21 cellular contexts compared by ENCODE assay signal in the genomic region with DNA sequence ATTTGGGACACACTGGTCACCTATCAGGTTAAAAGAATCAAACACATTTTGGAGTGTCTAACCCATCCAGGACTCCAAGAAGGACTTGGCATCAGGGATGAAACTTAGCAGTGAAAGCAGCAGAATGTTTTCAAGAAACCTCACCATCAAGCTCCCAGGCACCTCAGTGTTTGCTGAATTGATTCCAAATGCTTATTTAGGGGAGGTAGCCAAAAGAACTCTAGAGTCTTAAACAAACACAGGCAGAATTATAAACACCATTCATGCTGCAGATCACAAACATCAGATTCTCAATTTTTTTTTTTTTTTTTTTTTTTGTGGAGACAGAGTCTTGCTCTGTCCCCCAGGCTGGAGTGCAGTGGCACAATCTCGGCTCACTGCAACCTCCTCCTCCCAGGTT.
DNase-seq lines count a peak whose midpoint lies in the region; TF ChIP-seq lines count a peak whose summit lies in the region.
"Had no signal": no experiment of that assay in that cellular context is flagged by ENCODE, and none has a peak within 500 bp of the region (broad histone marks: within the 10 kb centered on the region; RNA-seq: fewer than 3 reads in every experiment).

No MANE protein-coding gene starts in this region.

- intact Hi-C loops in esophagus muscularis mucosa (cut with DNase I) = no loop called here
- intact Hi-C loops in colonic mucosa (cut with DNase I) = no loop called here

- no peak for TF ChIP-seq CTCF in esophagus muscularis mucosa (IDR thresholded peaks at IDR 0.05)
- no peak for TF ChIP-seq CTCF in colonic mucosa (IDR thresholded peaks at IDR 0.05)

- H3K9me3 ChIP-seq in esophagus muscularis mucosa (no peaks in the 10 kb centered on the region), colonic mucosa (no peaks in the 10 kb centered on the region)
- H3K9me3 ChIP-seq: SK-N-SH had no signal

- TF ChIP-seq EP300 in esophagus muscularis mucosa (IDR thresholded peaks at IDR 0.05) = no peak

- H3K27ac ChIP-seq in esophagus muscularis mucosa (replicated peaks in 1 of 4) = no peak overlapping the region
- H3K27ac ChIP-seq in colonic mucosa = no peak overlapping the region

- DNase-seq in NCI-H1105 (lab: John Stamatoyannopoulos, UW) (peak; percentile 0), NCI-H1105 treated with DMSO at 0.1 percent for 48 hours (lab: John Stamatoyannopoulos, UW) (no peak), esophagus muscularis mucosa (ENCODE audit: extremely low spot score) (peak; percentile 85), medulla oblongata (ENCODE audit: extremely low spot score) (peak; percentile 5), cerebellar nuclear complex (lab: John Stamatoyannopoulos, UW) (no peak), colonic mucosa (no peak), kidney glomerular epithelial cell (lab: John Stamatoyannopoulos, UW) (no peak)
- DNase-seq: Calu3; DMS79 treated with DMSO at 0.1 percent for 48 hours; GF-D8; HCEC 1CT; NCI-H1048; NCI-H146; NCI-H1930; NCI-H2171; NCI-H345; NCI-H510A treated with DMSO at 0.1 percent for 48 hours; NCI-H748 treated with DMSO at 0.1 percent for 48 hours; NK-92 treated with Interleukin-12 subunit alpha and Interleukin-12 subunit beta, amount 100 ng/mL, for 24 hours; PC-3; SK-N-SH had no signal

- H3K36me3 ChIP-seq in esophagus muscularis mucosa = no peaks in the 10 kb centered on the region
- H3K36me3 ChIP-seq in colonic mucosa = no peaks in the 10 kb centered on the region

- H3K4me3 ChIP-seq in esophagus muscularis mucosa (no peak overlapping the region), colonic mucosa (no peak overlapping the region)

- no peaks in the 10 kb centered on the region for H3K4me1 ChIP-seq in esophagus muscularis mucosa
- no peaks in the 10 kb centered on the region for H3K4me1 ChIP-seq in colonic mucosa

- no peaks in the 10 kb centered on the region for H3K27me3 ChIP-seq in esophagus muscularis mucosa
- H3K27me3 ChIP-seq in colonic mucosa = no peaks in the 10 kb centered on the region

- H3K9ac ChIP-seq in colonic mucosa (ENCODE audit: low read depth in 2 of 2, low read length in 2 of 2) = no peak overlapping the region
- H3K9ac ChIP-seq: SK-N-SH had no signal

- no peak for TF ChIP-seq POLR2A in esophagus muscularis mucosa (IDR thresholded peaks at IDR 0.05; ENCODE audit: low read depth)

- 50% methylated on average over 1 of the region's 1 CpG for WGBS in esophagus muscularis mucosa

Comparison
In these comparisons a context has a peak if more than half of its experiments do, and no peak if none do; other contexts are left out.
1. DNase-seq: peak in NCI-H1105 (single experiment), esophagus muscularis mucosa (single experiment) and medulla oblongata (single experiment); none in NCI-H1105 treated with DMSO at 0.1 percent for 48 hours (single experiment), cerebellar nuclear complex (0 of 2), colonic mucosa (single experiment) and kidney glomerular epithelial cell (single experiment).